Comparison of ENCODE assay signal across 18 cellular contexts in genomic region chr12:28247806-28248205, GRCh38. TPM values are rescaled to one million over a fixed set of nuclear protein-coding genes. Genes with fewer than 3 reads are reported as not detected.
DNase-seq lines count a peak whose midpoint lies in the region; ATAC-seq and FAIRE-seq lines count a peak whose summit lies in the region.
"Had no signal": no experiment of that assay in that cellular context is flagged by ENCODE, and none has a peak within 500 bp of the region (broad histone marks: within the 10 kb centered on the region; RNA-seq: fewer than 3 reads in every experiment).

No MANE protein-coding gene starts in this region.

- H3K9me3 Mint-ChIP-seq in CD8-positive, alpha-beta memory T cell, result no peaks in the 10 kb centered on the region
- H3K9me3 Mint-ChIP-seq in central memory CD8-positive, alpha-beta T cell, result no peaks in the 10 kb centered on the region
- H3K9me3 Mint-ChIP-seq in naive thymus-derived CD8-positive, alpha-beta T cell, result no peaks in the 10 kb centered on the region

- DNase-seq in CD8-positive, alpha-beta memory T cell, result no peak
- no peak for DNase-seq in central memory CD8-positive, alpha-beta T cell (ENCODE audit: low spot score in 2 of 2)
- no peak for DNase-seq in naive thymus-derived CD8-positive, alpha-beta T cell
- no peak for DNase-seq in urothelium cell line (ENCODE audit: low spot score)
- DNase-seq in NCI-H1436 (lab: John Stamatoyannopoulos, UW), result no peak
- DNase-seq in Karpas-422, result no peak
- DNase-seq: COR-L47, NCI-H1105, NCI-H1694, NCI-H2081 treated with DMSO at 0.1 percent for 48 hours, NCI-H510A, NCI-H774, Right ventricle myocardium superior had no signal

- H3K27ac ChIP-seq in CD8-positive, alpha-beta memory T cell (ENCODE audit: low read depth, low read length), result no peak overlapping the region
- no peak overlapping the region for H3K27ac ChIP-seq in Karpas-422 (ENCODE audit: low read length)

- H3K4me1 ChIP-seq in CD8-positive, alpha-beta memory T cell (ENCODE audit: insufficient read depth, low read length), result peaks cover 40% of the 10 kb centered on the region
- H3K4me1 ChIP-seq in Karpas-422 (ENCODE audit: low read length), result peaks cover 17% of the 10 kb centered on the region

- H3K9me3 ChIP-seq in CD8-positive, alpha-beta memory T cell (ENCODE audit: low read length), result no peaks in the 10 kb centered on the region
- no peaks in the 10 kb centered on the region for H3K9me3 ChIP-seq in Karpas-422 (ENCODE audit: low read length)
- H3K9me3 ChIP-seq: BLaER1 treated with 17β-estradiol and CSF1 and Interleukin-3, amounts not matched to agents 10 nM and 100 nM had no signal

- H3K79me2 ChIP-seq in Karpas-422 (ENCODE audit: low read length), result peaks cover 63% of the 10 kb centered on the region

- no peak overlapping the region for H3K4me3 ChIP-seq in CD8-positive, alpha-beta memory T cell (ENCODE audit: low read length)
- no peak overlapping the region for H3K4me3 ChIP-seq in Karpas-422 (ENCODE audit: low read length)
- H3K4me3 ChIP-seq: BLaER1 treated with 17β-estradiol and CSF1 and Interleukin-3, amounts not matched to agents 10 nM and 100 nM; K562 had no signal

- no peak overlapping the region for H3K4me2 ChIP-seq in Karpas-422 (ENCODE audit: low read depth, low read length, poor library complexity, severe bottlenecking)

- H3K36me3 ChIP-seq in CD8-positive, alpha-beta memory T cell (ENCODE audit: insufficient read depth, low read length), result no peaks in the 10 kb centered on the region
- H3K36me3 ChIP-seq in Karpas-422 (ENCODE audit: insufficient read depth, low read length), result no peaks in the 10 kb centered on the region
- H3K36me3 ChIP-seq: BLaER1 treated with 17β-estradiol and CSF1 and Interleukin-3, amounts not matched to agents 10 nM and 100 nM had no signal

- H3K27me3 ChIP-seq in CD8-positive, alpha-beta memory T cell (ENCODE audit: insufficient read depth, low read length, poor library complexity, severe bottlenecking), result no peaks in the 10 kb centered on the region
- no peaks in the 10 kb centered on the region for H3K27me3 ChIP-seq in Karpas-422 (ENCODE audit: low read length)
- H3K27me3 ChIP-seq: BLaER1 treated with 17β-estradiol and CSF1 and Interleukin-3, amounts not matched to agents 10 nM and 100 nM had no signal

- CTCF ChIA-PET in CD8-positive, alpha-beta memory T cell (lab: Charles Lee), result no interaction called here

- H3K27me3 Mint-ChIP-seq in CD8-positive, alpha-beta memory T cell, result no peaks in the 10 kb centered on the region
- H3K27me3 Mint-ChIP-seq in central memory CD8-positive, alpha-beta T cell, result no peaks in the 10 kb centered on the region
- H3K27me3 Mint-ChIP-seq in naive thymus-derived CD8-positive, alpha-beta T cell, result no peaks in the 10 kb centered on the region

- FAIRE-seq in urothelium cell line (lab: Jason Lieb, UNC), result peak; percentile 5
- FAIRE-seq: G401.6, GM19239 had no signal

- peaks cover 9% of the 10 kb centered on the region for H4K20me1 ChIP-seq in Karpas-422 (ENCODE audit: insufficient read depth, low read depth, low read length)

- peak overlapping the region in 5 of 8 donors; percentile 2 to 83 (median 40) for H3K27ac Mint-ChIP-seq in CD8-positive, alpha-beta memory T cell
- peak overlapping the region; percentile 54 for H3K27ac Mint-ChIP-seq in central memory CD8-positive, alpha-beta T cell (ENCODE audit: low read depth)
- peak overlapping the region in 7 of 10 donors; percentile 54 to 77 (median 71) for H3K27ac Mint-ChIP-seq in naive thymus-derived CD8-positive, alpha-beta T cell

- no peaks in the 10 kb centered on the region for H3K9me2 ChIP-seq in Karpas-422 (replicated peaks; ENCODE audit: insufficient read depth, low read length)

- POLR2A ChIA-PET in CD8-positive, alpha-beta memory T cell (lab: Charles Lee), result no interaction called here
- POLR2A ChIA-PET in naive thymus-derived CD8-positive, alpha-beta T cell (lab: Charles Lee), result no interaction called here

- peaks cover 0 to 3% (median 0%) of the 10 kb centered on the region in 3 donors for H3K36me3 Mint-ChIP-seq in CD8-positive, alpha-beta memory T cell
- no peaks in the 10 kb centered on the region for H3K36me3 Mint-ChIP-seq in central memory CD8-positive, alpha-beta T cell (ENCODE audit: insufficient read depth)
- peaks cover 0 to 3% (median 0%) of the 10 kb centered on the region in 3 donors for H3K36me3 Mint-ChIP-seq in naive thymus-derived CD8-positive, alpha-beta T cell

- no peak overlapping the region for H3K9ac ChIP-seq in Karpas-422 (ENCODE audit: low read length)
- H3K9ac ChIP-seq: BLaER1 treated with 17β-estradiol and CSF1 and Interleukin-3, amounts not matched to agents 10 nM and 100 nM had no signal

- no peak overlapping the region for H3K4me3 Mint-ChIP-seq in CD8-positive, alpha-beta memory T cell
- H3K4me3 Mint-ChIP-seq in central memory CD8-positive, alpha-beta T cell, result no peak overlapping the region
- peak overlapping the region in 3 of 10 donors; percentile 9 to 16 (median 12) for H3K4me3 Mint-ChIP-seq in naive thymus-derived CD8-positive, alpha-beta T cell

- no peak for ATAC-seq in central memory CD8-positive, alpha-beta T cell (replicated peaks; ENCODE audit: extremely low read depth, poor library complexity, severe bottlenecking)
- ATAC-seq in naive thymus-derived CD8-positive, alpha-beta T cell, result no peak
- no peak for ATAC-seq in HG03175 (IDR thresholded peaks at IDR 0.05; ENCODE audit: unreplicated experiment)

- peaks cover 64 to 76% (median 74%) of the 10 kb centered on the region in 3 donors for H3K4me1 Mint-ChIP-seq in CD8-positive, alpha-beta memory T cell
- peaks cover 67% of the 10 kb centered on the region for H3K4me1 Mint-ChIP-seq in central memory CD8-positive, alpha-beta T cell
- H3K4me1 Mint-ChIP-seq in naive thymus-derived CD8-positive, alpha-beta T cell, result peaks cover 34 to 71% (median 66%) of the 10 kb centered on the region in 4 donors

- H2AFZ ChIP-seq in Karpas-422 (ENCODE audit: low read length), result no peak overlapping the region

RNA-seq across cellular contexts. Expression of gene CCDC91, which starts 57.5 kb away (rescaled TPM):
- 10 to 100 TPM; 20.3 to 23.2 TPM for total RNA-seq in CD8-positive, alpha-beta memory T cell
- polyA plus RNA-seq in CD8-positive, alpha-beta memory T cell, result 64.1 TPM
- total RNA-seq in naive thymus-derived CD8-positive, alpha-beta T cell, result 10 to 100 TPM; 80.0 to 84.6 TPM
- 10 to 100 TPM; 57.7 to 73.5 (median 70.1) TPM for polyA plus RNA-seq in naive thymus-derived CD8-positive, alpha-beta T cell
- 35.8 and 115 TPM in 2 replicates for total RNA-seq in Karpas-422 (2014; rRNA removed; shearing (Covaris generic); ENCODE audit: low replicate concordance)
